14 cellular contexts compared by ENCODE assay signal in the genomic region with DNA sequence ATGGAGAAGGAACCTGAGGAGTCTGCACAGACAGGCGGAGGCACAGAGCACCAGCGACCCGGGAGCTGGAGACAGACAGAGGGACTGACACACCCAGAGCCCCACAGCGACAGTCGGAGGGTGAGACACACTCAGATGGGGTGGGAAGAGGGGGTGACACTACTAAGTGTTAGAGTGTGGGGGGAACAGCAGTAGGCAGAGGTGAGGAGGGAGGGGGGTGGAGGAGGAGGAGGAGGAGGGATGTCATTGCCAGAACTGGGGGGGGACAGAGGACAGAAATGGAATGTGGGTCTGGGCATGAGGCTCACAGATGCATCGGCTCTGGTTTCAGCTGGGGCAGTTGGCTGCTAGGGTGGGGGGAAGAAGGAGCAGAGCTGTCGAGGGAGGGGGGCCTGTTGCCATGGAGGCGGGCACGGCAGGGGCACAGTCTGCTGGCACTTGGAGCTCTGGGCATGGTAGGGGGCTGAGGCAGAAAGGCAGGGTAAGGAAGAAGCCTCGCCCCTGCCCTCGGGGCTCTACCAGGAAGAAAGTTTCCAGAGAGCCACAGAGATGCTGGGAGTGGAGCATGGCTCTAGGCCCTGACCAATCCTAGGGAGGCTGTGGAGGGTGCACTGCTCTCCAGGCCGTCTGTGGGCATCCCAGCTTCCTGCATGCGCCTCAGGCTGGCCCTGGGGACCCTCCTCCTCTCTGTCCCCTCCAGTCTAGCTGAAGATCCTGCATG. TPM values are rescaled to one million over a fixed set of nuclear protein-coding genes. Genes with fewer than 3 reads are reported as not detected.
DNase-seq lines count a peak whose midpoint lies in the region; ATAC-seq, FAIRE-seq and TF ChIP-seq lines count a peak whose summit lies in the region.
"Had no signal": no experiment of that assay in that cellular context is flagged by ENCODE, and none has a peak within 500 bp of the region (broad histone marks: within the 10 kb centered on the region; RNA-seq: fewer than 3 reads in every experiment).

No MANE protein-coding gene starts in this region.

- intact Hi-C loops in HepG2 (cut with micrococcal nuclease; ENCODE audit: unreplicated experiment) (loop anchor here (5.0 kb wide), 1 partner anchor 36 kb away; a partner anchor contains a TSS), right lobe of liver (cut with DNase I) (no loop called here)

- ATAC-seq in HepG2 (no peak), right lobe of liver (no peak), HG03439 (IDR thresholded peaks at IDR 0.05; ENCODE audit: unreplicated experiment) (no peak), GM18502 (IDR thresholded peaks at IDR 0.05; ENCODE audit: poor library complexity, unreplicated experiment) (no peak)
- ATAC-seq: foreskin keratinocyte; stimulated activated naive CD8-positive, alpha-beta T cell treated with anti-CD3 and anti-CD28 coated beads, Interleukin-15, amount 100 ng/mL, for 72 hours had no signal

- no peaks in the 10 kb centered on the region for H3K9me3 Mint-ChIP-seq in osteocyte (ENCODE audit: unreplicated experiment)
- H3K9me3 Mint-ChIP-seq: stimulated activated naive CD8-positive, alpha-beta T cell treated with anti-CD3 and anti-CD28 coated beads, Interleukin-15, amount 100 ng/mL, for 72 hours had no signal

- DNase-seq in HepG2 (ENCODE audit: low spot score), result no peak
- no peak for DNase-seq in right lobe of liver
- DNase-seq in osteocyte (ENCODE audit: extremely low spot score, unreplicated experiment), result peak; percentile 92
- no peak for DNase-seq in NCI-H146 (lab: John Stamatoyannopoulos, UW)
- DNase-seq in NCI-H748 treated with DMSO at 0.1 percent for 48 hours (lab: John Stamatoyannopoulos, UW), result no peak
- DNase-seq: central memory CD4-positive, alpha-beta T cell; foreskin keratinocyte; NCI-H1105; stimulated activated CD4-positive, alpha-beta T cell treated with anti-CD3 and anti-CD28 coated beads, Interleukin-15, amount 100 ng/mL, for 24 hours; stimulated activated naive CD8-positive, alpha-beta T cell treated with anti-CD3 and anti-CD28 coated beads, Interleukin-15, amount 100 ng/mL, for 72 hours had no signal

- peaks cover 8% of the 10 kb centered on the region for H4K20me1 ChIP-seq in HepG2 (ENCODE audit: insufficient read depth, low read length)

- H3K9me3 ChIP-seq in HepG2 (ENCODE audit: low read length), result no peaks in the 10 kb centered on the region
- H3K9me3 ChIP-seq in right lobe of liver, result no peaks in the 10 kb centered on the region
- no peaks in the 10 kb centered on the region for H3K9me3 ChIP-seq in esophagus (ENCODE audit: control insufficient read depth in 2 of 2, insufficient read depth in 1 of 2, low read depth in 1 of 2, low read length in 1 of 2)
- H3K9me3 ChIP-seq: HAP-1 had no signal

- peak overlapping the region; percentile 94 for H3K27ac Mint-ChIP-seq in osteocyte (ENCODE audit: unreplicated experiment)
- H3K27ac Mint-ChIP-seq: stimulated activated naive CD8-positive, alpha-beta T cell treated with anti-CD3 and anti-CD28 coated beads, Interleukin-15, amount 100 ng/mL, for 72 hours had no signal

- H3K4me1 ChIP-seq in HepG2 (ENCODE audit: insufficient read depth, low read length) (peaks cover 96% of the 10 kb centered on the region), right lobe of liver (peaks cover 0 to 61% (median 29%) of the 10 kb centered on the region in 4 donors), esophagus (ENCODE audit: control insufficient read depth in 2 of 2, insufficient read depth in 2 of 2, low read length in 1 of 2) (peaks cover 35 to 82% of the 10 kb centered on the region in 2 donors)

- TF ChIP-seq EP300 in HepG2 (IDR thresholded peaks at IDR 0.05; ENCODE audit: low read depth in 2 of 2, low read length in 2 of 2), result no peak
- TF ChIP-seq EP300 in HepG2 (CRISPR knock-in tag; IDR thresholded peaks at IDR 0.05; ENCODE audit: borderline replicate concordance), result no peak

- CTCF ChIA-PET in HepG2 (lab: Yijun Ruan, JAX; ENCODE audit: low intra/inter-chr PET ratio, low total read pairs), result no interaction called here

- no peaks in the 10 kb centered on the region for H3K27me3 Mint-ChIP-seq in osteocyte (ENCODE audit: unreplicated experiment)
- H3K27me3 Mint-ChIP-seq: stimulated activated naive CD8-positive, alpha-beta T cell treated with anti-CD3 and anti-CD28 coated beads, Interleukin-15, amount 100 ng/mL, for 72 hours had no signal

- no TSS peak for BruUV-seq in HepG2 (replicated peaks; lab: Mats Ljungman, UMichigan)

- H3K4me3 Mint-ChIP-seq in osteocyte (ENCODE audit: unreplicated experiment), result peak overlapping the region; percentile 53
- H3K4me3 Mint-ChIP-seq: stimulated activated naive CD8-positive, alpha-beta T cell treated with anti-CD3 and anti-CD28 coated beads, Interleukin-15, amount 100 ng/mL, for 72 hours had no signal

- no peak overlapping the region for H3K4me2 ChIP-seq in HepG2 (ENCODE audit: low read depth, low read length)

- H3K36me3 ChIP-seq in HepG2 (replicated peaks in 1 of 2; ENCODE audit: control insufficient read depth in 1 of 2, insufficient read depth in 2 of 2, low read length in 2 of 2) (no peaks in the 10 kb centered on the region), right lobe of liver (no peaks in the 10 kb centered on the region), esophagus (ENCODE audit: control insufficient read depth in 2 of 2, insufficient read depth in 2 of 2, low read length in 1 of 2) (peaks cover 0 to 5% of the 10 kb centered on the region in 2 donors)
- H3K36me3 ChIP-seq: HAP-1 had no signal

- H3K4me1 Mint-ChIP-seq in osteocyte (ENCODE audit: unreplicated experiment), result peaks cover 94% of the 10 kb centered on the region

- H3K4me3 ChIP-seq in HepG2 (replicated peaks in 1 of 3; ENCODE audit: insufficient read depth in 1 of 3, low read depth in 2 of 3, low read length in 3 of 3) (no peak overlapping the region), right lobe of liver (no peak overlapping the region), esophagus (ENCODE audit: low read depth in 1 of 2, low read length in 2 of 2) (no peak overlapping the region)
- H3K4me3 ChIP-seq: HAP-1 had no signal

- POLR2A ChIA-PET in HepG2 (lab: Yijun Ruan, JAX), result interaction anchor here (2.5 to 3.9 kb wide), 2 partner anchors 12 to 39 kb away, joined by 15 to 38 read pairs; a partner anchor contains a TSS

- in situ Hi-C loops in HepG2 (cut with HindIII; ENCODE audit: extremely low pct_ligation_motif_present, low pct_unique_long_range_greater_than_20kb), result no loop called here

- H3K27me3 ChIP-seq in HepG2 (ENCODE audit: control insufficient read depth in 1 of 2, insufficient read depth in 2 of 2, low read length in 2 of 2) (no peaks in the 10 kb centered on the region), right lobe of liver (no peaks in the 10 kb centered on the region), esophagus (ENCODE audit: control insufficient read depth in 1 of 2, insufficient read depth in 2 of 2, low read length in 2 of 2) (no peaks in the 10 kb centered on the region)
- H3K27me3 ChIP-seq: foreskin keratinocyte had no signal

- 86% methylated on average over 11 of the region's 13 CpGs for WGBS in HepG2 (ENCODE audit: low lambda C conversion rate)
- WGBS in right lobe of liver (ENCODE audit: insufficient coverage, low coverage, low lambda C conversion rate, missing lambda C conversion rate), result 86% methylated on average over 7 of the region's 13 CpGs
- 42 to 51% methylated on average over 13 of the region's 13 CpGs for WGBS in esophagus, 2 donors

- TF ChIP-seq POLR2A in HepG2 (IDR thresholded peaks at IDR 0.05; ENCODE audit: insufficient read depth in 1 of 2, low read depth in 2 of 2, low read length in 2 of 2), result no peak
- TF ChIP-seq POLR2A in right lobe of liver (IDR thresholded peaks at IDR 0.05), result no peak

- H3K79me2 ChIP-seq in HepG2 (ENCODE audit: insufficient read depth, low read length), result peaks cover 19% of the 10 kb centered on the region

- H3K9ac ChIP-seq in HepG2 (ENCODE audit: insufficient read depth, low read depth, low read length), result no peak overlapping the region

- H3K27ac ChIP-seq in HepG2 (ENCODE audit: extremely low read length, insufficient read depth, low read length), result no peak overlapping the region
- H3K27ac ChIP-seq in right lobe of liver, result no peak overlapping the region
- H3K27ac ChIP-seq in esophagus (ENCODE audit: low read depth in 2 of 2, low read length in 1 of 2), result peak overlapping the region; percentile 56 to 94
- H3K27ac ChIP-seq: foreskin keratinocyte had no signal

- TF ChIP-seq CTCF in HepG2 (CRISPR knock-in tag; IDR thresholded peaks at IDR 0.05) (no peak), right lobe of liver (IDR thresholded peaks at IDR 0.05) (no peak), osteocyte (IDR thresholded peaks at IDR 0.05) (no peak)

- no peak for TF ChIP-seq RAD21 in HepG2 (CRISPR knock-in tag; IDR thresholded peaks at IDR 0.05)

- FAIRE-seq in HepG2 (lab: Jason Lieb, UNC), result no peak

- peaks cover 2% of the 10 kb centered on the region for H3K36me3 Mint-ChIP-seq in osteocyte (ENCODE audit: unreplicated experiment)

- no peak overlapping the region for H2AFZ ChIP-seq in HepG2 (ENCODE audit: low read length)

RNA-seq across cellular contexts. Expression of a gene that starts 37.3 kb away (rescaled TPM):
- 2.6 and 2.7 TPM in 2 replicates for total RNA-seq in HepG2 (2016; rRNA removed; fragmentation: Illumina TruSeq; extraction: Trizol)
- 1.9 and 2.6 TPM in 2 replicates for total RNA-seq in HepG2 (2016; cell fraction: cytosol; rRNA removed; fragmentation: Illumina TruSeq; extraction: Trizol; ENCODE audit: low read depth)
- 3.1 and 3.5 TPM in 2 replicates for total RNA-seq in HepG2 (2016; cell fraction: insoluble cytoplasmic fraction; rRNA removed; fragmentation: Illumina TruSeq; extraction: Trizol)
- 1.6 and 2.4 TPM in 2 replicates for total RNA-seq in HepG2 (2016; cell fraction: membrane; rRNA removed; fragmentation: Illumina TruSeq; extraction: Trizol)
- total RNA-seq in HepG2 (2016; cell fraction: nucleus; rRNA removed; fragmentation: Illumina TruSeq; extraction: Trizol), result 3.0 and 6.6 TPM in 2 replicates
- 1.0 and 1.2 TPM in 2 replicates for polyA plus RNA-seq in HepG2 (2011; rRNA removed)
- polyA plus RNA-seq in HepG2 (2011; cell fraction: cytosol; rRNA removed), result 0.52 and 0.72 TPM in 2 replicates
- polyA plus RNA-seq in HepG2 (2011; cell fraction: nucleus; rRNA removed), result 7.0 and 8.3 TPM in 2 replicates
- 4.7 and 7.3 TPM in 2 replicates for polyA plus RNA-seq in HepG2 (2012)
- polyA plus RNA-seq in HepG2 (2016; cell fraction: cytosol; fragmentation: Illumina TruSeq; extraction: Trizol; ENCODE audit: low read depth), result 0.24 and 0.35 TPM in 2 replicates
- 3.9 and 4.0 TPM in 2 replicates for polyA plus RNA-seq in HepG2 (2016; cell fraction: insoluble cytoplasmic fraction; fragmentation: Illumina TruSeq; extraction: Trizol; ENCODE audit: low read depth)
- polyA plus RNA-seq in HepG2 (2016; cell fraction: membrane; fragmentation: Illumina TruSeq; extraction: Trizol; ENCODE audit: low read depth), result 0.32 and 0.57 TPM in 2 replicates
- 12.2 and 16.8 TPM in 2 replicates for polyA plus RNA-seq in HepG2 (2016; cell fraction: nucleus; fragmentation: Illumina TruSeq; extraction: Trizol; ENCODE audit: insufficient read depth, low read depth)
- 3.1 and 6.5 TPM in 2 replicates for polyA minus RNA-seq in HepG2 (2011; rRNA and poly(A)+ RNA removed; ENCODE audit: low replicate concordance)
- 3.1 and 3.7 TPM in 2 replicates for polyA minus RNA-seq in HepG2 (2011; cell fraction: cytosol; rRNA and poly(A)+ RNA removed)
- 5.1 and 5.3 TPM in 2 replicates for polyA minus RNA-seq in HepG2 (2011; cell fraction: nucleus; rRNA and poly(A)+ RNA removed)
- 10 to 100 TPM in 3 of 6 experiments, 1 to 10 TPM in 3; 5.5 to 21.3 (median 10.9) TPM for total RNA-seq in right lobe of liver
- 10 to 100 TPM; 24.7 to 58.4 TPM for polyA plus RNA-seq in esophagus
- total RNA-seq in osteocyte, result 118 and 124 TPM in 2 replicates

Comparison
In these comparisons a context has a peak if more than half of its experiments do, and no peak if none do; other contexts are left out.
1. H3K27ac ChIP-seq: peak in esophagus (2 of 2); none in HepG2 (single experiment) and right lobe of liver (0 of 3).